ENCODE assay signal across 17 cellular contexts in the genomic region with DNA sequence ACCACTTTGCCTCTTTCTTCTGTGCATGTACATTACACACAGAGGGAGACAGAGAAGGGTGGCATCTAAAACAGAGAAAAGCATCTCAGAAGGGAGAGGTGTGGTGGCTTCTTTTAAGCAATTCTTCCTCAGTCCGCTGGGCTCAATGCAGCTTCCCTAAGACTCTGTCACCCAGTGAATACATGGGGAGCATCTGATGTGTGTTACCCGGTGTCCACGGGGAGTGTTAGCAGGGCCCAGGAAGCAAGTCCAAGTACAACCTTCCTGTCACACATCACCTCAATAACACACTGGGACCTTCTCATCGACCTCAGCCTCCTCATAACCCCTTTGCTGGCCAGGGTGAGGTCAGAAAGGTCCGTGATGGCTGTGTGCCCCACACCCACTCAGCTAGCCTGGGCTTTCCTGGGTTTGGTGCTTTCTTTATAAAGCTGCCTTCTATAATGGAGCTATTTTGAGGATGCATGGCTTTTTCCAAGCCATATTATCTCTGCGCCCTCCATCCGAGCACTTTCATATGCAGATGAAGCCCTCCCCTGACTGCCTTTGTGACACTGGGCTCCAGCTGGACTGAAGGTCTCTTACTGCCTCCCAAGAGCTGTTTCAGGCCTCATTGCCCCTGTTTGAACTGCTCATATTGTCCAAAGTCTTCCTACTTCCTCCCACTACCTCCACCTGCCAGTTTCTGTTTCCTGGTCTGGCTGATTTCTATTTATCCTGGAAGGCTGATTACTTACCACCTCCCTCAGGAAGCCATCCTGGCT. TPM values are rescaled to one million over a fixed set of nuclear protein-coding genes. Genes with fewer than 3 reads are reported as not detected.
DNase-seq lines count a peak whose midpoint lies in the region; ATAC-seq and TF ChIP-seq lines count a peak whose summit lies in the region.
"Had no signal": no experiment of that assay in that cellular context is flagged by ENCODE, and none has a peak within 500 bp of the region (broad histone marks: within the 10 kb centered on the region; RNA-seq: fewer than 3 reads in every experiment).

No MANE protein-coding gene starts in this region.

- intact Hi-C loops in heart right ventricle (cut with DNase I) = no loop called here

- peaks cover 0 to 15% (median 0%) of the 10 kb centered on the region in 7 donors for H3K27me3 ChIP-seq in heart right ventricle

- no peak for TF ChIP-seq CTCF in heart right ventricle (IDR thresholded peaks at IDR 0.05)

- H3K4me3 ChIP-seq in iPS-18c (ENCODE audit: insufficient read depth, low read depth, low read length) (peak overlapping the region; percentile 28; the same call in 1 of the 2 replicates), heart right ventricle (no peak overlapping the region)
- H3K4me3 ChIP-seq: BLaER1 treated with 17β-estradiol and CSF1 and Interleukin-3, amounts not matched to agents 10 nM and 100 nM; hepatocyte; smooth muscle cell had no signal

- H3K27ac ChIP-seq in heart right ventricle = no peak overlapping the region
- H3K27ac ChIP-seq: 22Rv1; BLaER1 treated with 17β-estradiol and CSF1 and Interleukin-3, amounts not matched to agents 10 nM and 100 nM; hepatocyte had no signal

- H3K9me3 ChIP-seq in iPS-18c (ENCODE audit: control insufficient read depth, insufficient read depth, low read length) (no peaks in the 10 kb centered on the region), heart right ventricle (no peaks in the 10 kb centered on the region)
- H3K9me3 ChIP-seq: BLaER1 treated with 17β-estradiol and CSF1 and Interleukin-3, amounts not matched to agents 10 nM and 100 nM had no signal

- H3K36me3 ChIP-seq in heart right ventricle = no peaks in the 10 kb centered on the region

- DNase-seq in DMS153 (lab: John Stamatoyannopoulos, UW) (peak; percentile 26), DMS153 treated with DMSO at 0.1 percent for 48 hours (lab: John Stamatoyannopoulos, UW; ENCODE audit: unreplicated experiment) (no peak), DMS53 treated with DMSO at 0.1 percent for 48 hours (lab: John Stamatoyannopoulos, UW; ENCODE audit: unreplicated experiment) (peak; percentile 30), NCI-H774 (lab: John Stamatoyannopoulos, UW) (peak; percentile 35), heart right ventricle (no peak), AG08396 (ENCODE audit: low spot score) (no peak), cortex of kidney (lab: John Stamatoyannopoulos, UW) (no peak)
- DNase-seq: activated naive CD8-positive, alpha-beta T cell treated with anti-CD3 and anti-CD28 coated beads, Interleukin-2, amount 50 U/mL, for 24 hours; DND-41; posterior cingulate gyrus; trophoblast cell had no signal

- no peaks in the 10 kb centered on the region for H3K4me1 ChIP-seq in heart right ventricle
- H3K4me1 ChIP-seq: BLaER1 treated with 17β-estradiol and CSF1 and Interleukin-3, amounts not matched to agents 10 nM and 100 nM had no signal

- WGBS in heart right ventricle, 2 donors = 68 to 72% methylated on average over 7 of the region's 7 CpGs

- ATAC-seq in heart right ventricle = no peak
- ATAC-seq: Right ventricle myocardium inferior had no signal

RNA-seq across cellular contexts. Expression of gene TNFRSF11A, which starts 21.4 kb away (rescaled TPM):
- total RNA-seq in heart right ventricle = 1 to 10 TPM in 5 of 10 donors, under 1 TPM in 5; 0.34 to 2.7 (median 1.1) TPM
- polyA plus RNA-seq in heart right ventricle = under 1 TPM; 0.29 to 0.33 TPM
- polyA plus RNA-seq: smooth muscle cell had no signal

Comparison
In these comparisons a context has a peak if more than half of its experiments do, and no peak if none do; other contexts are left out.
1. DNase-seq: peak in DMS153 (single experiment), DMS53 treated with DMSO at 0.1 percent for 48 hours (single experiment) and NCI-H774 (single experiment); none in DMS153 treated with DMSO at 0.1 percent for 48 hours (single experiment), heart right ventricle (0 of 2), AG08396 (single experiment) and cortex of kidney (single experiment).